Comparison of ENCODE assay signal across 25 cellular contexts in the genomic region with DNA sequence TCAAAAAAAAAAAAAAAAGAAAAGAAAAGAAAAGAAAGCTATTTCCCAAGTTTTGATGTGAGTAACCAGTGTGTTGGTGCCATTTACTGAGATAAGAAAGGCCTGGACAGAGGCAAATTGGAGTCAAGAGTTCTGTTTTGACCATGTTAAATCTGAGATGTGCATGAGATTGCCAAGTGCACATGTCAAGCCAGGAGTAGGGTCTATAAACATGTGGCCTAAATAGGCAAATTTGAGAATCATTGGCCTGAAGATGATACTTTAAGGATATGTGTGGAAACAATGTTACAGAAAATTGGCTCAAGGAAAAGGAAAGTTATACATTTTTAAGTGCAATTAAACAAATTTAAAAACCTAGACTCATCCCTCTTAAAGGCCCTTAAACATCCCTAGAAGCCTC. TPM values are rescaled to one million over a fixed set of nuclear protein-coding genes. Genes with fewer than 3 reads are reported as not detected.
"Had no signal": no experiment of that assay in that cellular context is flagged by ENCODE, and none has a peak within 500 bp of the region (broad histone marks: within the 10 kb centered on the region; RNA-seq: fewer than 3 reads in every experiment).

No MANE protein-coding gene starts in this region.

- DNase-seq: hypothalamus; immature natural killer cell; kidney; left colon; left ventricle myocardium inferior; mesendoderm; midbrain; mucosa of descending colon; naive thymus-derived CD8-positive, alpha-beta T cell; nucleus accumbens; pancreas; posterior cingulate gyrus; retina; right cardiac atrium; sigmoid colon; small intestine; spleen; stimulated activated CD4-positive, alpha-beta T cell treated with anti-CD3 and anti-CD28 coated beads, Interleukin-4, amount 100 ng/mL, for 24 hours; stimulated activated naive CD4-positive, alpha-beta T cell; uterus had no signal

- H3K36me3 ChIP-seq: left ventricle myocardium inferior, pancreas, prostate gland, sigmoid colon, spleen, tibial nerve, uterus had no signal

- H3K4me1 ChIP-seq: pancreas, prostate gland, sigmoid colon, uterus had no signal

- H3K4me3 ChIP-seq: left ventricle myocardium inferior, lung, mucosa of descending colon, pancreas, prostate gland, sigmoid colon, spleen, tibial nerve, uterus had no signal

- FAIRE-seq: islet of Langerhans, kidney, pancreas, small intestine had no signal

- H3K27ac ChIP-seq: left ventricle myocardium inferior, pancreas, prostate gland, sigmoid colon, spleen, tibial nerve, uterus had no signal

- ATAC-seq: naive thymus-derived CD8-positive, alpha-beta T cell; pancreas; right cardiac atrium; stimulated activated effector memory CD8-positive, alpha-beta T cell treated with anti-CD3 and anti-CD28 coated beads, Interleukin-12 subunit alpha, Interleukin-12 subunit beta, amount 100 ng/mL, for 72 hours had no signal

- H3K27me3 ChIP-seq: pancreas, sigmoid colon, spleen, tibial nerve, uterus had no signal

- H3K9me3 ChIP-seq: left ventricle myocardium inferior, mucosa of descending colon, pancreas, prostate gland, sigmoid colon, spleen, tibial nerve, uterus had no signal

RNA-seq across cellular contexts. Expression of a gene that starts 42.3 kb away (rescaled TPM):
- total RNA-seq: naive thymus-derived CD8-positive, alpha-beta T cell had no signal
- polyA plus RNA-seq: immature natural killer cell; naive thymus-derived CD8-positive, alpha-beta T cell had no signal
